In genomic region chr3:79032686-79033318, GRCh38 we compare ENCODE assay signal across 8 cellular contexts.
DNase-seq lines count a peak whose midpoint lies in the region; ATAC-seq and TF ChIP-seq lines count a peak whose summit lies in the region.

No MANE protein-coding gene starts in this region.

- intact Hi-C loops in CD4-positive, alpha-beta memory T cell (cut with micrococcal nuclease): no loop called here

- POLR2A ChIA-PET in CD4-positive, alpha-beta memory T cell (lab: Charles Lee; ENCODE audit: partially characterized antibody): no interaction called here

- H3K27me3 ChIP-seq in CD4-positive, alpha-beta memory T cell (ENCODE audit: insufficient read depth, low read length): no peaks in the 10 kb centered on the region

- ATAC-seq in GM18868 (IDR thresholded peaks at IDR 0.05; ENCODE audit: unreplicated experiment): peak; percentile 91

- no peak overlapping the region for H3K4me3 Mint-ChIP-seq in CD4-positive, alpha-beta memory T cell

- H3K27ac ChIP-seq in CD4-positive, alpha-beta memory T cell (ENCODE audit: low read depth, low read length): no peak overlapping the region

- no peak overlapping the region for H3K4me3 ChIP-seq in foreskin fibroblast (ENCODE audit: low read depth in 1 of 2, low read length in 2 of 2)
- no peak overlapping the region for H3K4me3 ChIP-seq in CD4-positive, alpha-beta memory T cell (ENCODE audit: low read length in 2 of 2)

- H3K9me3 Mint-ChIP-seq in CD4-positive, alpha-beta memory T cell: peaks cover 0 to 9% (median under 1%) of the 10 kb centered on the region in 8 donors

- no peaks in the 10 kb centered on the region for H3K9me3 ChIP-seq in CD4-positive, alpha-beta memory T cell (ENCODE audit: control insufficient read depth in 1 of 2, low read length in 2 of 2)

- H3K36me3 ChIP-seq in CD4-positive, alpha-beta memory T cell (ENCODE audit: insufficient read depth, low read length): no peaks in the 10 kb centered on the region

- H3K4me1 Mint-ChIP-seq in CD4-positive, alpha-beta memory T cell: no peaks in the 10 kb centered on the region

- H3K4me1 ChIP-seq in CD4-positive, alpha-beta memory T cell (ENCODE audit: insufficient read depth, low read length): no peaks in the 10 kb centered on the region

- no peaks in the 10 kb centered on the region for H3K36me3 Mint-ChIP-seq in CD4-positive, alpha-beta memory T cell

- CTCF ChIA-PET in CD4-positive, alpha-beta memory T cell (lab: Charles Lee; ENCODE audit: partially characterized antibody): no interaction called here

- TF ChIP-seq CTCF in foreskin fibroblast (IDR thresholded peaks at IDR 0.05; ENCODE audit: low read depth, low read length): peak; percentile 36

- DNase-seq in AG08395 (ENCODE audit: low spot score): peak; percentile 44
- peak; percentile 12 for DNase-seq in LoVo (ENCODE audit: low spot score)
- peak; percentile 58 for DNase-seq in SK-N-DZ (ENCODE audit: low spot score)
- DNase-seq in foreskin fibroblast: peak in 1 of 2 donors; percentile 71
- peak; percentile 93 for DNase-seq in superior temporal gyrus (ENCODE audit: extremely low spot score)
- DNase-seq in CD4-positive, alpha-beta memory T cell: no peak
- DNase-seq in activated effector memory CD4-positive, alpha-beta T cell treated with Interleukin-2 at 50 U/mL for 16 hours: no peak

- no peak overlapping the region for H3K27ac Mint-ChIP-seq in CD4-positive, alpha-beta memory T cell

- no peaks in the 10 kb centered on the region for H3K27me3 Mint-ChIP-seq in CD4-positive, alpha-beta memory T cell

Comparison
In these comparisons a context has a peak if more than half of its experiments do, and no peak if none do; other contexts are left out.
1. DNase-seq: peak in AG08395 (single experiment), LoVo (single experiment), SK-N-DZ (single experiment) and superior temporal gyrus (single experiment); none in CD4-positive, alpha-beta memory T cell (0 of 5) and activated effector memory CD4-positive, alpha-beta T cell treated with Interleukin-2 at 50 U/mL for 16 hours (single experiment).